22 cellular contexts compared by ENCODE assay signal in genomic region chr9:114236391-114237138, GRCh38.
DNase-seq lines count a peak whose midpoint lies in the region; ATAC-seq and TF ChIP-seq lines count a peak whose summit lies in the region.
"Had no signal": no experiment of that assay in that cellular context is flagged by ENCODE, and none has a peak within 500 bp of the region (broad histone marks: within the 10 kb centered on the region; RNA-seq: fewer than 3 reads in every experiment).

No MANE protein-coding gene starts in this region.

- TF ChIP-seq CTCF in cardiac muscle cell (IDR thresholded peaks at IDR 0.05; ENCODE audit: low read depth, low read length) (no peak), right atrium auricular region (IDR thresholded peaks at IDR 0.05) (no peak), endodermal cell (conservative IDR thresholded peaks at IDR 0.05) (no peak), nephron (IDR thresholded peaks at IDR 0.05; ENCODE audit: unreplicated experiment in 3 of 3) (no peak), upper lobe of right lung (IDR thresholded peaks at IDR 0.05) (no peak)
- no peak for TF ChIP-seq CTCF in CD4-positive, alpha-beta T cell (IDR thresholded peaks at IDR 0.05)

- H3K36me3 Mint-ChIP-seq in endodermal cell (ENCODE audit: low read depth), result peaks cover 12% of the 10 kb centered on the region
- H3K36me3 Mint-ChIP-seq in nephron (ENCODE audit: low read depth), result peaks cover 8% of the 10 kb centered on the region
- no peaks in the 10 kb centered on the region for H3K36me3 Mint-ChIP-seq in CD4-positive, alpha-beta T cell (ENCODE audit: low read depth)
- H3K36me3 Mint-ChIP-seq: CD8-positive, alpha-beta T cell; IgD-negative memory B cell had no signal

- H3K4me3 Mint-ChIP-seq in endodermal cell (no peak overlapping the region), nephron (no peak overlapping the region)
- H3K4me3 Mint-ChIP-seq in CD4-positive, alpha-beta T cell, result no peak overlapping the region
- H3K4me3 Mint-ChIP-seq: CD8-positive, alpha-beta T cell had no signal

- H3K4me1 ChIP-seq in cardiac muscle cell (ENCODE audit: low read depth) (peaks cover 14% of the 10 kb centered on the region), right atrium auricular region (peaks cover 0 to 33% of the 10 kb centered on the region in 2 donors), endodermal cell (ENCODE audit: control insufficient read depth, insufficient read depth, low read length) (peaks cover 3% of the 10 kb centered on the region), upper lobe of right lung (peaks cover 4% of the 10 kb centered on the region), SJCRH30 (no peaks in the 10 kb centered on the region)

- ATAC-seq in upper lobe of right lung (peak; percentile 11), HG03432 (IDR thresholded peaks at IDR 0.05; ENCODE audit: unreplicated experiment) (no peak)
- ATAC-seq in CD4-positive, alpha-beta T cell (ENCODE audit: poor library complexity), result no peak
- ATAC-seq: CD8-positive, alpha-beta T cell; HCT116 had no signal

- CTCF ChIA-PET in CD4-positive, alpha-beta T cell (lab: Charles Lee), result no interaction called here

- H3K9ac ChIP-seq in endodermal cell (ENCODE audit: extremely low read depth, low read length, poor library complexity, severe bottlenecking), result no peak overlapping the region
- H3K9ac ChIP-seq: KMS-11 had no signal

- H3K4me1 Mint-ChIP-seq in endodermal cell (peaks cover 12% of the 10 kb centered on the region), nephron (peaks cover 61% of the 10 kb centered on the region)
- no peaks in the 10 kb centered on the region for H3K4me1 Mint-ChIP-seq in CD4-positive, alpha-beta T cell (ENCODE audit: low read depth)
- H3K4me1 Mint-ChIP-seq: IgD-negative memory B cell had no signal

- H3K4me3 ChIP-seq in cardiac muscle cell, result no peak overlapping the region
- no peak overlapping the region for H3K4me3 ChIP-seq in right atrium auricular region
- no peak overlapping the region for H3K4me3 ChIP-seq in endodermal cell (ENCODE audit: low read length)
- no peak overlapping the region for H3K4me3 ChIP-seq in upper lobe of right lung
- H3K4me3 ChIP-seq in SJCRH30, result no peak overlapping the region
- H3K4me3 ChIP-seq: PC-9 had no signal

- WGBS in endodermal cell (ENCODE audit: insufficient coverage in 1 of 2, insufficient read length in 1 of 2), 2 experiments, result 84 to 88% methylated on average over 1 to 12 of the region's 12 CpGs

- H3K27me3 Mint-ChIP-seq in endodermal cell (ENCODE audit: insufficient read depth) (no peaks in the 10 kb centered on the region), nephron (ENCODE audit: low read depth) (peaks cover 11% of the 10 kb centered on the region)
- peaks cover 3% of the 10 kb centered on the region for H3K27me3 Mint-ChIP-seq in CD4-positive, alpha-beta T cell

- H3K27ac Mint-ChIP-seq in endodermal cell (peak overlapping the region; percentile 75), nephron (peak overlapping the region in 2 of 3 experiments; percentile 33 to 80)
- no peak overlapping the region for H3K27ac Mint-ChIP-seq in CD4-positive, alpha-beta T cell
- H3K27ac Mint-ChIP-seq: CD8-positive, alpha-beta T cell; IgD-negative memory B cell had no signal

- H3K27ac ChIP-seq in cardiac muscle cell (peak overlapping the region; percentile 19), right atrium auricular region (no peak overlapping the region), endodermal cell (ENCODE audit: low read depth, low read length) (no peak overlapping the region), upper lobe of right lung (no peak overlapping the region), SJCRH30 (no peak overlapping the region)
- no peak overlapping the region for H3K27ac ChIP-seq in CD4-positive, alpha-beta T cell (ENCODE audit: low read depth, low read length)
- H3K27ac ChIP-seq: KMS-11, PC-9 had no signal

- H3K36me3 ChIP-seq in cardiac muscle cell (no peaks in the 10 kb centered on the region), right atrium auricular region (no peaks in the 10 kb centered on the region), endodermal cell (ENCODE audit: control insufficient read depth, insufficient read depth, low read length) (peaks cover 35% of the 10 kb centered on the region), upper lobe of right lung (no peaks in the 10 kb centered on the region), SJCRH30 (no peaks in the 10 kb centered on the region; the same call in 1 of the 2 replicates)

- intact Hi-C loops in upper lobe of right lung (cut with DNase I), result no loop called here
- intact Hi-C loops in CD4-positive, alpha-beta T cell (cut with DNase I, micrococcal nuclease), result no loop called here

- H3K27me3 ChIP-seq in cardiac muscle cell (no peaks in the 10 kb centered on the region), right atrium auricular region (no peaks in the 10 kb centered on the region), endodermal cell (ENCODE audit: control insufficient read depth, insufficient read depth, low read length, poor library complexity, severe bottlenecking) (no peaks in the 10 kb centered on the region), upper lobe of right lung (no peaks in the 10 kb centered on the region), SJCRH30 (no peaks in the 10 kb centered on the region)
- H3K27me3 ChIP-seq in CD4-positive, alpha-beta T cell (ENCODE audit: control insufficient read depth, insufficient read depth, low read length), result no peaks in the 10 kb centered on the region

- H3K9me3 ChIP-seq in cardiac muscle cell (ENCODE audit: low read depth), result no peaks in the 10 kb centered on the region
- H3K9me3 ChIP-seq in right atrium auricular region, result no peaks in the 10 kb centered on the region
- no peaks in the 10 kb centered on the region for H3K9me3 ChIP-seq in endodermal cell (ENCODE audit: control insufficient read depth, low read length)
- H3K9me3 ChIP-seq in upper lobe of right lung, result no peaks in the 10 kb centered on the region
- no peaks in the 10 kb centered on the region for H3K9me3 ChIP-seq in SJCRH30 (replicated peaks)
- H3K9me3 ChIP-seq in CD4-positive, alpha-beta T cell (ENCODE audit: control insufficient read depth, low read length), result no peaks in the 10 kb centered on the region
- H3K9me3 ChIP-seq: Caco-2 had no signal

- DNase-seq in cardiac muscle cell (ENCODE audit: low read depth in 1 of 2, low spot score in 1 of 2) (no peak), right atrium auricular region (ENCODE audit: low spot score) (no peak), endodermal cell (no peak), upper lobe of right lung (no peak), SJCRH30 (no peak)
- no peak for DNase-seq in CD4-positive, alpha-beta T cell
- DNase-seq: AML-193; C1 segment of cervical spinal cord; Caco-2; CD8-positive, alpha-beta T cell; MM.1S; NCI-H2029; NCI-H446 treated with DMSO at 0.1 percent for 48 hours; NCI-H526 treated with DMSO at 0.1 percent for 48 hours; PC-9; SHP77; SW 1271 had no signal

- POLR2A ChIA-PET in CD4-positive, alpha-beta T cell (lab: Charles Lee), result no interaction called here

- H3K9me3 Mint-ChIP-seq in endodermal cell (no peaks in the 10 kb centered on the region), nephron (no peaks in the 10 kb centered on the region)
- H3K9me3 Mint-ChIP-seq in CD4-positive, alpha-beta T cell, result no peaks in the 10 kb centered on the region
- H3K9me3 Mint-ChIP-seq: CD8-positive, alpha-beta T cell had no signal
